In the genomic region with DNA sequence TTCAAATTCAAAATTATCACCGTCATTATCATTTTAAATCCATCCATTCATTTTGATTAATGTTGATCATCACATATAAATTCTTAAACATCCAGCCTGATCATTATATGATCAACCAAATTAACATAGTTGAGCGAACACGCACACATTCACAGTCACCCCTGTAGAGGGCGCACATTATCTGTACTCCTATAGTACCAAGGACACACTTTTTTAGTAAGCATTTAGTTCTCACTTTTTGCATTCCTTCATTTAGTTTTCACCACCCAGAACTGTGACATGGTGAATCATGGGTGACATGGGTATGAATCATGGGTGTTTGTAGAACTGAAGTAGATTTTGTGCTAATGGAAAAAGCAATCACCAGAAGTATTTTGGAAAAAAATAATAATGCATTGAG, we compare ENCODE assay signal across 14 cellular contexts. TPM values are rescaled to one million over a fixed set of nuclear protein-coding genes. Genes with fewer than 3 reads are reported as not detected.
DNase-seq lines count a peak whose midpoint lies in the region; ATAC-seq and TF ChIP-seq lines count a peak whose summit lies in the region.
"Had no signal": no experiment of that assay in that cellular context is flagged by ENCODE, and none has a peak within 500 bp of the region (broad histone marks: within the 10 kb centered on the region; RNA-seq: fewer than 3 reads in every experiment).

No MANE protein-coding gene starts in this region.

- POLR2A ChIA-PET in CD8-positive, alpha-beta T cell (lab: Charles Lee): no interaction called here

- 39 to 51% (median 42%) methylated on average over 4 of the region's 4 CpGs for WGBS in heart left ventricle, 4 donors
- 31 to 35% methylated on average over 4 of the region's 4 CpGs for WGBS in testis, 2 donors

- no peak overlapping the region for H3K27ac Mint-ChIP-seq in activated T-helper 17 cell treated with anti-CD3 and anti-CD28 coated beads, Interleukin-2, amount 50 U/mL, for 72 hours
- H3K27ac Mint-ChIP-seq in CD8-positive, alpha-beta T cell: no peak overlapping the region
- H3K27ac Mint-ChIP-seq: activated naive CD4-positive, alpha-beta T cell treated with anti-CD3 and anti-CD28 coated beads, Interleukin-2, amount 50 U/mL, for 24 hours had no signal

- TF ChIP-seq POLR2A in heart left ventricle (IDR thresholded peaks at IDR 0.05): no peak
- TF ChIP-seq POLR2A in testis (IDR thresholded peaks at IDR 0.05): no peak

- no peak overlapping the region for H3K27ac ChIP-seq in heart left ventricle
- H3K27ac ChIP-seq in testis: no peak overlapping the region
- no peak overlapping the region for H3K27ac ChIP-seq in CD8-positive, alpha-beta T cell (ENCODE audit: low read depth, low read length)
- H3K27ac ChIP-seq: right atrium auricular region had no signal

- H3K36me3 ChIP-seq in heart left ventricle: no peaks in the 10 kb centered on the region
- H3K36me3 ChIP-seq in testis (ENCODE audit: low read depth, missing control alignments): no peaks in the 10 kb centered on the region
- H3K36me3 ChIP-seq in CD8-positive, alpha-beta T cell (ENCODE audit: insufficient read depth, low read length): no peaks in the 10 kb centered on the region
- H3K36me3 ChIP-seq: right atrium auricular region had no signal

- H3K9me3 ChIP-seq in heart left ventricle (peaks cover 0 to 11% (median 0%) of the 10 kb centered on the region in 12 donors), testis (no peaks in the 10 kb centered on the region)
- no peaks in the 10 kb centered on the region for H3K9me3 ChIP-seq in CD8-positive, alpha-beta T cell (ENCODE audit: low read length)

- CTCF ChIA-PET in CD8-positive, alpha-beta T cell (lab: Charles Lee): interaction anchor here (1.2 kb wide), 1 partner anchor 438 kb away, joined by 4 read pairs; no protein-coding TSS in a partner anchor

- H3K27me3 ChIP-seq in heart left ventricle: peaks cover 0 to 48% (median 17%) of the 10 kb centered on the region in 9 donors
- H3K27me3 ChIP-seq in testis: no peaks in the 10 kb centered on the region
- no peaks in the 10 kb centered on the region for H3K27me3 ChIP-seq in CD8-positive, alpha-beta T cell (ENCODE audit: insufficient read depth, low read length)

- no peaks in the 10 kb centered on the region for H3K4me1 Mint-ChIP-seq in activated T-helper 17 cell treated with anti-CD3 and anti-CD28 coated beads, Interleukin-2, amount 50 U/mL, for 72 hours
- no peaks in the 10 kb centered on the region for H3K4me1 Mint-ChIP-seq in CD8-positive, alpha-beta T cell (ENCODE audit: low read depth)
- H3K4me1 Mint-ChIP-seq: activated naive CD4-positive, alpha-beta T cell treated with anti-CD3 and anti-CD28 coated beads, Interleukin-2, amount 50 U/mL, for 24 hours had no signal

- H3K4me3 Mint-ChIP-seq in activated T-helper 17 cell treated with anti-CD3 and anti-CD28 coated beads, Interleukin-2, amount 50 U/mL, for 72 hours: no peak overlapping the region
- no peak overlapping the region for H3K4me3 Mint-ChIP-seq in CD8-positive, alpha-beta T cell
- H3K4me3 Mint-ChIP-seq: activated naive CD4-positive, alpha-beta T cell treated with anti-CD3 and anti-CD28 coated beads, Interleukin-2, amount 50 U/mL, for 24 hours had no signal

- H3K4me3 ChIP-seq in heart left ventricle (no peak overlapping the region), testis (no peak overlapping the region)
- H3K4me3 ChIP-seq in CD8-positive, alpha-beta T cell (ENCODE audit: low read depth, low read length): no peak overlapping the region
- H3K4me3 ChIP-seq: right atrium auricular region had no signal

- no peak for DNase-seq in heart left ventricle
- no peak for DNase-seq in Right ventricle myocardium superior
- peak; percentile 2 to 5 for DNase-seq in Kasumi-1 (lab: John Stamatoyannopoulos, UW)
- no peak for DNase-seq in testis
- no peak for DNase-seq in CD8-positive, alpha-beta T cell
- DNase-seq in NOMO-1 treated with DMSO at 0.1 percent for 48 hours (lab: John Stamatoyannopoulos, UW; ENCODE audit: unreplicated experiment): no peak
- DNase-seq: DMS79, NCI-H1436 had no signal

- ATAC-seq in heart left ventricle (no peak), Right ventricle myocardium superior (ENCODE audit: poor library complexity) (no peak), HG02571 (IDR thresholded peaks at IDR 0.05; ENCODE audit: unreplicated experiment) (no peak)
- ATAC-seq in activated T-helper 17 cell treated with anti-CD3 and anti-CD28 coated beads, Interleukin-2, amount 50 U/mL, for 72 hours (replicated peaks): peak; percentile 58
- no peak for ATAC-seq in CD8-positive, alpha-beta T cell
- ATAC-seq: Right ventricle myocardium inferior had no signal

- TF ChIP-seq CTCF in heart left ventricle (IDR thresholded peaks at IDR 0.05): peak in 9 of 12 donors; percentile 14 to 45 (median 23)
- TF ChIP-seq CTCF in testis (IDR thresholded peaks at IDR 0.05): peak in 2 of 3 experiments; percentile 29 to 31
- no peak for TF ChIP-seq CTCF in CD8-positive, alpha-beta T cell (IDR thresholded peaks at IDR 0.05)

- no peaks in the 10 kb centered on the region for H3K36me3 Mint-ChIP-seq in activated T-helper 17 cell treated with anti-CD3 and anti-CD28 coated beads, Interleukin-2, amount 50 U/mL, for 72 hours (ENCODE audit: low read depth)
- H3K36me3 Mint-ChIP-seq in CD8-positive, alpha-beta T cell: no peaks in the 10 kb centered on the region
- H3K36me3 Mint-ChIP-seq: activated naive CD4-positive, alpha-beta T cell treated with anti-CD3 and anti-CD28 coated beads, Interleukin-2, amount 50 U/mL, for 24 hours had no signal

- H3K4me1 ChIP-seq in heart left ventricle: peaks cover 0 to 8% (median 0%) of the 10 kb centered on the region in 12 donors
- no peaks in the 10 kb centered on the region for H3K4me1 ChIP-seq in testis
- no peaks in the 10 kb centered on the region for H3K4me1 ChIP-seq in CD8-positive, alpha-beta T cell (ENCODE audit: insufficient read depth, low read length)

- no peaks in the 10 kb centered on the region for H3K9me3 Mint-ChIP-seq in activated T-helper 17 cell treated with anti-CD3 and anti-CD28 coated beads, Interleukin-2, amount 50 U/mL, for 72 hours
- H3K9me3 Mint-ChIP-seq in CD8-positive, alpha-beta T cell: no peaks in the 10 kb centered on the region

- peaks cover 14% of the 10 kb centered on the region for H3K27me3 Mint-ChIP-seq in activated T-helper 17 cell treated with anti-CD3 and anti-CD28 coated beads, Interleukin-2, amount 50 U/mL, for 72 hours
- no peaks in the 10 kb centered on the region for H3K27me3 Mint-ChIP-seq in CD8-positive, alpha-beta T cell (ENCODE audit: low read depth)

- intact Hi-C loops in heart left ventricle (cut with DNase I): loop anchor here in 2 of 10 donors (5.0 kb wide), 1 partner anchor 436 kb away; no protein-coding TSS in a partner anchor
- intact Hi-C loops in Right ventricle myocardium superior (cut with DNase I): loop anchor here (5.0 kb wide), 1 partner anchor 436 kb away; no protein-coding TSS in a partner anchor
- intact Hi-C loops in testis (cut with DNase I; ENCODE audit: low total_unique reads): loop anchor here (10.0 kb wide), 1 partner anchor 444 kb away; no protein-coding TSS in a partner anchor
- intact Hi-C loops in CD8-positive, alpha-beta T cell (cut with DNase I, micrococcal nuclease): no loop called here

RNA-seq across cellular contexts. Expression of a gene that starts 26.0 kb away (rescaled TPM):
- total RNA-seq in heart left ventricle: not detected
- not detected for polyA plus RNA-seq in heart left ventricle
- not detected for total RNA-seq in Right ventricle myocardium superior
- total RNA-seq in activated T-helper 17 cell treated with anti-CD3 and anti-CD28 coated beads, Interleukin-2, amount 50 U/mL, for 72 hours: not detected
- under 1 TPM; 0.19 to 0.31 TPM for total RNA-seq in testis
- polyA plus RNA-seq in testis (ENCODE audit: insufficient read depth, low read depth, low replicate concordance): not detected
- not detected for total RNA-seq in CD8-positive, alpha-beta T cell
- total RNA-seq: H1, right atrium auricular region, Right ventricle myocardium inferior had no signal
- polyA plus RNA-seq: H1 had no signal

RNA-seq across cellular contexts. Expression of a gene that starts 47.3 kb away (rescaled TPM):
- not detected for total RNA-seq in heart left ventricle
- not detected for polyA plus RNA-seq in heart left ventricle
- total RNA-seq in Right ventricle myocardium superior: not detected
- not detected for total RNA-seq in activated T-helper 17 cell treated with anti-CD3 and anti-CD28 coated beads, Interleukin-2, amount 50 U/mL, for 72 hours
- total RNA-seq in testis: 1 to 10 TPM; 1.3 to 2.6 TPM
- 0.99 TPM for polyA plus RNA-seq in testis (ENCODE audit: insufficient read depth, low read depth, low replicate concordance)
- total RNA-seq in CD8-positive, alpha-beta T cell: not detected
- total RNA-seq: H1, right atrium auricular region, Right ventricle myocardium inferior had no signal
- polyA plus RNA-seq: H1 had no signal

Comparison
In these comparisons a context has a peak if more than half of its experiments do, and no peak if none do; other contexts are left out.
1. DNase-seq: peak in Kasumi-1 (2 of 2); none in heart left ventricle (0 of 5), Right ventricle myocardium superior (single experiment), testis (single experiment), CD8-positive, alpha-beta T cell (0 of 7) and NOMO-1 treated with DMSO at 0.1 percent for 48 hours (single experiment).
2. intact Hi-C loops: an anchor here in Right ventricle myocardium superior (5.0 kb wide) and testis (10.0 kb wide); none called in CD8-positive, alpha-beta T cell.